18 cellular contexts compared by ENCODE assay signal in the genomic region with DNA sequence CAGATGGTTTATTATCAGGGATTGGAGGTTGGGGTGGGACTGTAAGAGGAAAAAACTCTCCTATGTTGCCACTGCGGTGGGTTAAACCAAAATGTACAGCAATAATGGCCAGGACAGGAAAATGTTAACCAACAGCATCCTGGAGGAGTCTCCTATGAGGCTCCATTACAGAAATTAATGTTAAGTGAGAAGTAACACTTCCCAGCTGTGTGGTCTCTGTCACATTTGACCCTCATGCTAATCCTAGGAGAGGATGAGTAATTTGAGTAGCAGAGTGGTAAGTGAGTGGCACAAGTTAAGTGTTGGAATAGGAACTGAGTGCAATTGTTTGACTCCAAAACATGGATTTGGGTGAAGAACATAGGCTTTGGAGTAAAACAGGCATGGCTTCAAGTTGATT. TPM values are rescaled to one million over a fixed set of nuclear protein-coding genes. Genes with fewer than 3 reads are reported as not detected.
DNase-seq lines count a peak whose midpoint lies in the region; ATAC-seq and TF ChIP-seq lines count a peak whose summit lies in the region.
"Had no signal": no experiment of that assay in that cellular context is flagged by ENCODE, and none has a peak within 500 bp of the region (broad histone marks: within the 10 kb centered on the region; RNA-seq: fewer than 3 reads in every experiment).

No MANE protein-coding gene starts in this region.

- DNase-seq in activated T-cell treated with anti-CD3 and anti-CD28 coated beads, Interleukin-2, amount 50 U/mL, for 72 hours = no peak
- DNase-seq in activated T-cell treated with anti-CD3 and anti-CD28 coated beads for 4 hours (no peak), NCI-H524 (lab: John Stamatoyannopoulos, UW) (peak; percentile 29 to 62), endodermal cell (no peak), coronary artery (ENCODE audit: low spot score) (no peak), glutamatergic neuron (no peak), T-helper 2 cell (no peak)
- no peak for DNase-seq in stimulated activated naive CD8-positive, alpha-beta T cell treated with anti-CD3 and anti-CD28 coated beads, Interleukin-15, Interleukin-2, amounts not matched to agents 100 U/mL and 50 U/mL, for 24 hours
- DNase-seq: activated CD8-positive, alpha-beta memory T cell treated with anti-CD3 and anti-CD28 coated beads, Interleukin-2, amount 10 ng/mL, durations not matched to agents 7 days and 5 days; activated effector memory CD4-positive, alpha-beta T cell treated with anti-CD3 and anti-CD28 coated beads, Interleukin-2, amount 50 U/mL, for 16 hours; DMS79 treated with DMSO at 0.1 percent for 48 hours; NCI-H187; ovary; Peyer's patch; right lobe of liver had no signal

- H3K27me3 ChIP-seq in endodermal cell (ENCODE audit: control insufficient read depth, insufficient read depth, low read length, poor library complexity, severe bottlenecking) = no peaks in the 10 kb centered on the region
- H3K27me3 ChIP-seq: ovary, Peyer's patch, right lobe of liver had no signal

- no peak overlapping the region for H3K27ac Mint-ChIP-seq in activated T-cell treated with anti-CD3 and anti-CD28 coated beads, Interleukin-2, amount 50 U/mL, for 72 hours
- no peak overlapping the region for H3K27ac Mint-ChIP-seq in endodermal cell
- H3K27ac Mint-ChIP-seq in glutamatergic neuron (ENCODE audit: unreplicated experiment) = no peak overlapping the region
- H3K27ac Mint-ChIP-seq: activated CD8-positive, alpha-beta memory T cell treated with anti-CD3 and anti-CD28 coated beads, Interleukin-2, amount 10 ng/mL, durations not matched to agents 7 days and 5 days had no signal

- H3K27ac ChIP-seq in endodermal cell (ENCODE audit: low read depth, low read length) = no peak overlapping the region
- peak overlapping the region in 1 of 2 donors; percentile 46 for H3K27ac ChIP-seq in coronary artery
- H3K27ac ChIP-seq: ovary, Peyer's patch, right lobe of liver, thoracic aorta had no signal

- H3K4me3 ChIP-seq in endodermal cell (ENCODE audit: low read length) (peak overlapping the region; percentile 54), coronary artery (no peak overlapping the region)
- H3K4me3 ChIP-seq: K562, ovary, Peyer's patch, right lobe of liver, thoracic aorta had no signal

- peaks cover 80% of the 10 kb centered on the region for H3K4me1 Mint-ChIP-seq in activated T-cell treated with anti-CD3 and anti-CD28 coated beads, Interleukin-2, amount 50 U/mL, for 72 hours (ENCODE audit: low read depth)
- H3K4me1 Mint-ChIP-seq in endodermal cell (peaks cover 8% of the 10 kb centered on the region), glutamatergic neuron (ENCODE audit: low read depth, unreplicated experiment) (no peaks in the 10 kb centered on the region)

- WGBS in endodermal cell (ENCODE audit: insufficient coverage in 1 of 2, insufficient read length in 1 of 2), 2 experiments = 75 to 92% methylated on average over 1 of the region's 1 CpG

- no peak overlapping the region for H3K9ac ChIP-seq in endodermal cell (ENCODE audit: extremely low read depth, low read length, poor library complexity, severe bottlenecking)

- H3K36me3 Mint-ChIP-seq in activated T-cell treated with anti-CD3 and anti-CD28 coated beads, Interleukin-2, amount 50 U/mL, for 72 hours (ENCODE audit: insufficient read depth in 2 of 2) = peaks cover 0 to 4% of the 10 kb centered on the region in 2 donors
- peaks cover 38% of the 10 kb centered on the region for H3K36me3 Mint-ChIP-seq in endodermal cell (ENCODE audit: low read depth)
- H3K36me3 Mint-ChIP-seq in glutamatergic neuron (ENCODE audit: unreplicated experiment) = no peaks in the 10 kb centered on the region

- H3K9me3 Mint-ChIP-seq in activated T-cell treated with anti-CD3 and anti-CD28 coated beads, Interleukin-2, amount 50 U/mL, for 72 hours = no peaks in the 10 kb centered on the region
- H3K9me3 Mint-ChIP-seq in endodermal cell = peaks cover 25% of the 10 kb centered on the region
- H3K9me3 Mint-ChIP-seq in glutamatergic neuron (ENCODE audit: unreplicated experiment) = no peaks in the 10 kb centered on the region

- peak; percentile 14 to 56 for ATAC-seq in activated T-cell treated with anti-CD3 and anti-CD28 coated beads, Interleukin-2, amount 50 U/mL, for 72 hours (replicated peaks in 1 of 2)
- ATAC-seq in stimulated activated naive CD8-positive, alpha-beta T cell treated with anti-CD3 and anti-CD28 coated beads, Interleukin-15, Interleukin-2, amounts not matched to agents 100 U/mL and 50 U/mL, for 24 hours = peak; percentile 53
- ATAC-seq: activated CD4-positive, CD25-positive, alpha-beta regulatory T cell treated with anti-CD3 and anti-CD28 coated beads, Interleukin-2, amount 50 U/mL, for 24 hours; activated CD8-positive, alpha-beta memory T cell treated with anti-CD3 and anti-CD28 coated beads, Interleukin-2, amount 10 ng/mL, durations not matched to agents 7 days and 5 days; K562; right lobe of liver had no signal

- TF ChIP-seq CTCF in endodermal cell (conservative IDR thresholded peaks at IDR 0.05) (no peak), coronary artery (IDR thresholded peaks at IDR 0.05) (no peak), glutamatergic neuron (IDR thresholded peaks at IDR 0.05; ENCODE audit: partially characterized antibody, unreplicated experiment) (no peak)

- H3K36me3 ChIP-seq in endodermal cell (ENCODE audit: control insufficient read depth, insufficient read depth, low read length) = peaks cover 23% of the 10 kb centered on the region
- H3K36me3 ChIP-seq: ovary, Peyer's patch, right lobe of liver, thoracic aorta had no signal

- H3K4me1 ChIP-seq in endodermal cell (ENCODE audit: control insufficient read depth, insufficient read depth, low read length) = no peaks in the 10 kb centered on the region

- H3K9me3 ChIP-seq in endodermal cell (ENCODE audit: control insufficient read depth, low read length) = peaks cover 30% of the 10 kb centered on the region
- H3K9me3 ChIP-seq: ovary, Peyer's patch, right lobe of liver, thoracic aorta had no signal

- no peak overlapping the region for H3K4me3 Mint-ChIP-seq in activated T-cell treated with anti-CD3 and anti-CD28 coated beads, Interleukin-2, amount 50 U/mL, for 72 hours
- H3K4me3 Mint-ChIP-seq in endodermal cell (no peak overlapping the region), glutamatergic neuron (ENCODE audit: unreplicated experiment) (no peak overlapping the region)
- H3K4me3 Mint-ChIP-seq: activated CD8-positive, alpha-beta memory T cell treated with anti-CD3 and anti-CD28 coated beads, Interleukin-2, amount 10 ng/mL, durations not matched to agents 7 days and 5 days had no signal

- no peaks in the 10 kb centered on the region for H3K27me3 Mint-ChIP-seq in activated T-cell treated with anti-CD3 and anti-CD28 coated beads, Interleukin-2, amount 50 U/mL, for 72 hours (ENCODE audit: low read depth)
- H3K27me3 Mint-ChIP-seq in endodermal cell (ENCODE audit: insufficient read depth) = no peaks in the 10 kb centered on the region
- no peaks in the 10 kb centered on the region for H3K27me3 Mint-ChIP-seq in glutamatergic neuron (ENCODE audit: unreplicated experiment)
- H3K27me3 Mint-ChIP-seq: activated CD8-positive, alpha-beta memory T cell treated with anti-CD3 and anti-CD28 coated beads, Interleukin-2, amount 10 ng/mL, durations not matched to agents 7 days and 5 days had no signal

RNA-seq across cellular contexts. Expression of a gene that starts 39.0 kb away (rescaled TPM):
- 10 to 100 TPM; 21.1 to 43.6 TPM for total RNA-seq in activated T-cell treated with anti-CD3 and anti-CD28 coated beads, Interleukin-2, amount 50 U/mL, for 72 hours
- 10 to 100 TPM; 12.7 to 14.1 TPM for total RNA-seq in endodermal cell
- polyA plus RNA-seq in endodermal cell (2013, experiment 1 of 2) = 5.8 TPM
- polyA plus RNA-seq in endodermal cell (2013, experiment 2 of 2) = 5.6 TPM
- total RNA-seq in glutamatergic neuron (ENCODE audit: unreplicated experiment) = 10.8 TPM

Comparison
In these comparisons a context has a peak if more than half of its experiments do, and no peak if none do; other contexts are left out.
1. DNase-seq: peak in NCI-H524 (2 of 2); none in activated T-cell treated with anti-CD3 and anti-CD28 coated beads, Interleukin-2, amount 50 U/mL, for 72 hours (0 of 2), activated T-cell treated with anti-CD3 and anti-CD28 coated beads for 4 hours (single experiment), endodermal cell (single experiment), stimulated activated naive CD8-positive, alpha-beta T cell treated with anti-CD3 and anti-CD28 coated beads, Interleukin-15, Interleukin-2, amounts not matched to agents 100 U/mL and 50 U/mL, for 24 hours (single experiment), coronary artery (single experiment), glutamatergic neuron (single experiment) and T-helper 2 cell (0 of 5).